ENCODE assay signal across 1 cellular context in genomic region chr6:53134601-53135235, GRCh38.
TF ChIP-seq lines count a peak whose summit lies in the region.

No MANE protein-coding gene starts in this region.

TF ChIP-seq in HepG2, 621 proteins besides CTCF, POLR2A, EP300 and RAD21 (continued from another document and continues in another):
- TF ChIP-seq GPBP1L1 (CRISPR knock-in tag; IDR thresholded peaks at IDR 0.05) (no peak), DPF2 (CRISPR knock-in tag; IDR thresholded peaks at IDR 0.05; ENCODE audit: borderline replicate concordance, low read depth) (peak; percentile 98), EEA1 (CRISPR knock-in tag; IDR thresholded peaks at IDR 0.05; ENCODE audit: borderline replicate concordance) (no peak), ZNF10 (CRISPR knock-in tag; IDR thresholded peaks at IDR 0.05; ENCODE audit: borderline replicate concordance, low read depth) (no peak), CHD4 (IDR thresholded peaks at IDR 0.05; ENCODE audit: borderline replicate concordance, low read length) (peak; percentile 92), ZBTB7B (CRISPR knock-in tag; IDR thresholded peaks at IDR 0.05) (peak; percentile 91; the same call in 1 of the 2 replicates), HDAC1 (CRISPR knock-in tag; IDR thresholded peaks at IDR 0.05) (peak; percentile 88), ELF3 (CRISPR knock-in tag; IDR thresholded peaks at IDR 0.05) (peak; percentile 92), GLI4 (CRISPR knock-in tag; IDR thresholded peaks at IDR 0.05; ENCODE audit: borderline replicate concordance) (0 out of 2 replicates have a peak, but pooled peaks have one; percentile 61), ZNF343 (CRISPR knock-in tag; IDR thresholded peaks at IDR 0.05) (peak; percentile 27; the same call in 1 of the 2 replicates), ELF4 (CRISPR knock-in tag; IDR thresholded peaks at IDR 0.05; ENCODE audit: borderline replicate concordance) (no peak), STAG1 (CRISPR knock-in tag; IDR thresholded peaks at IDR 0.05) (peak; percentile 19; the same call in 1 of the 2 replicates), HES4 (CRISPR knock-in tag; IDR thresholded peaks at IDR 0.05; ENCODE audit: borderline replicate concordance) (no peak), ZNF816 (CRISPR knock-in tag; IDR thresholded peaks at IDR 0.05; ENCODE audit: borderline replicate concordance) (no peak; the same call in 1 of the 2 replicates), ZEB1 (IDR thresholded peaks at IDR 0.05; ENCODE audit: insufficient replicate concordance, low read depth) (peak; percentile 72), RFX5 (IDR thresholded peaks at IDR 0.05; ENCODE audit: low read depth, low read length) (no peak), ARNTL (CRISPR knock-in tag; IDR thresholded peaks at IDR 0.05) (peak; percentile 90), ZFP36 (IDR thresholded peaks at IDR 0.05; ENCODE audit: borderline replicate concordance, low read depth, low read length, partially characterized antibody) (no peak), ZBED4 (CRISPR knock-in tag; IDR thresholded peaks at IDR 0.05; ENCODE audit: borderline replicate concordance) (0 out of 2 replicates have a peak, but pooled peaks have one; percentile 31), GFI1 (CRISPR knock-in tag; IDR thresholded peaks at IDR 0.05; ENCODE audit: borderline replicate concordance) (peak; percentile 97), ZNF543 (CRISPR knock-in tag; IDR thresholded peaks at IDR 0.05) (peak; percentile 59; the same call in 1 of the 2 replicates), ZNF253 (CRISPR knock-in tag; IDR thresholded peaks at IDR 0.05; ENCODE audit: borderline replicate concordance) (no peak), TEAD3 (CRISPR knock-in tag; optimal IDR thresholded peaks at IDR 0.05; ENCODE audit: borderline replicate concordance) (no peak), MTA1 (CRISPR knock-in tag; IDR thresholded peaks at IDR 0.05; ENCODE audit: borderline replicate concordance) (peak; percentile 83), ARNT2 (CRISPR knock-in tag; IDR thresholded peaks at IDR 0.05; ENCODE audit: low read depth) (peak; percentile 65; the same call in 1 of the 2 replicates), ZNF724P (CRISPR knock-in tag; IDR thresholded peaks at IDR 0.05; ENCODE audit: borderline replicate concordance) (no peak; the same call in 1 of the 2 replicates), CEBPG (CRISPR knock-in tag; IDR thresholded peaks at IDR 0.05) (peak; percentile 89), NFE2L1 (CRISPR knock-in tag; IDR thresholded peaks at IDR 0.05; ENCODE audit: borderline replicate concordance) (no peak), ZFP62 (CRISPR knock-in tag; IDR thresholded peaks at IDR 0.05) (no peak), DR1 (CRISPR knock-in tag; IDR thresholded peaks at IDR 0.05) (no peak), TOE1 (CRISPR knock-in tag; IDR thresholded peaks at IDR 0.05) (0 out of 2 replicates have a peak, but pooled peaks have one; percentile 89), CENPX (CRISPR knock-in tag; IDR thresholded peaks at IDR 0.05) (no peak), ZNF264 (CRISPR knock-in tag; IDR thresholded peaks at IDR 0.05) (peak; percentile 89; the same call in 1 of the 2 replicates), SMYD3 (CRISPR knock-in tag; IDR thresholded peaks at IDR 0.05) (peak; percentile 70; the same call in 1 of the 2 replicates), SOX13 (IDR thresholded peaks at IDR 0.05) (peak; percentile 96), SOX13 (CRISPR knock-in tag; conservative IDR thresholded peaks at IDR 0.05 in 1 of 2, IDR thresholded peaks at IDR 0.05 in 1 of 2) (peak in 1 of 2 experiments; percentile 98; a peak in 2 of 4 replicates), ZNF710 (CRISPR knock-in tag; IDR thresholded peaks at IDR 0.05; ENCODE audit: borderline replicate concordance) (peak; percentile 99), HNRNPL (IDR thresholded peaks at IDR 0.05; ENCODE audit: low read depth, low read length) (no peak), ONECUT2 (CRISPR knock-in tag; IDR thresholded peaks at IDR 0.05) (no peak), MXD4 (CRISPR knock-in tag; IDR thresholded peaks at IDR 0.05) (no peak; the same call in 1 of the 2 replicates), ZMAT3 (CRISPR knock-in tag; conservative IDR thresholded peaks at IDR 0.05) (no peak)
- TF ChIP-seq, protein P1, sequence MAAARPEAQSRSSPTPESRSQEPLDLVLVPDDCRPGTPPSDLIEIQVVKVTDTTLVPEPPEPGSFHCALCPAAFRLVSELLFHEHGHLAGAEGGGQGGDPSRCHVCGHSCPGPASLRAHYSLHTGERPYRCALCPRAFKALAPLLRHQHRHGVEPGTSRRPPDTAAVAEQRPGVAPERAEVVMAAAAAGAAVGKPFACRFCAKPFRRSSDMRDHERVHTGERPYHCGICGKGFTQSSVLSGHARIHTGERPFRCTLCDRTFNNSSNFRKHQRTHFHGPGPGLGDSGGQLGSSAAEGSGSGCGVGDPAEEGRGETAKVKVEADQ (CRISPR knock-in tag; IDR thresholded peaks at IDR 0.05; ENCODE audit: borderline replicate concordance): peak; percentile 89; the same call in 1 of the 2 replicates
- TF ChIP-seq, protein P2, sequence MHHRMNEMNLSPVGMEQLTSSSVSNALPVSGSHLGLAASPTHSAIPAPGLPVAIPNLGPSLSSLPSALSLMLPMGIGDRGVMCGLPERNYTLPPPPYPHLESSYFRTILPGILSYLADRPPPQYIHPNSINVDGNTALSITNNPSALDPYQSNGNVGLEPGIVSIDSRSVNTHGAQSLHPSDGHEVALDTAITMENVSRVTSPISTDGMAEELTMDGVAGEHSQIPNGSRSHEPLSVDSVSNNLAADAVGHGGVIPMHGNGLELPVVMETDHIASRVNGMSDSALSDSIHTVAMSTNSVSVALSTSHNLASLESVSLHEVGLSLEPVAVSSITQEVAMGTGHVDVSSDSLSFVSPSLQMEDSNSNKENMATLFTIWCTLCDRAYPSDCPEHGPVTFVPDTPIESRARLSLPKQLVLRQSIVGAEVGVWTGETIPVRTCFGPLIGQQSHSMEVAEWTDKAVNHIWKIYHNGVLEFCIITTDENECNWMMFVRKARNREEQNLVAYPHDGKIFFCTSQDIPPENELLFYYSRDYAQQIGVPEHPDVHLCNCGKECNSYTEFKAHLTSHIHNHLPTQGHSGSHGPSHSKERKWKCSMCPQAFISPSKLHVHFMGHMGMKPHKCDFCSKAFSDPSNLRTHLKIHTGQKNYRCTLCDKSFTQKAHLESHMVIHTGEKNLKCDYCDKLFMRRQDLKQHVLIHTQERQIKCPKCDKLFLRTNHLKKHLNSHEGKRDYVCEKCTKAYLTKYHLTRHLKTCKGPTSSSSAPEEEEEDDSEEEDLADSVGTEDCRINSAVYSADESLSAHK (CRISPR knock-in tag; IDR thresholded peaks at IDR 0.05; ENCODE audit: borderline replicate concordance): no peak; the same call in 1 of the 2 replicates
- TF ChIP-seq, protein P3, sequence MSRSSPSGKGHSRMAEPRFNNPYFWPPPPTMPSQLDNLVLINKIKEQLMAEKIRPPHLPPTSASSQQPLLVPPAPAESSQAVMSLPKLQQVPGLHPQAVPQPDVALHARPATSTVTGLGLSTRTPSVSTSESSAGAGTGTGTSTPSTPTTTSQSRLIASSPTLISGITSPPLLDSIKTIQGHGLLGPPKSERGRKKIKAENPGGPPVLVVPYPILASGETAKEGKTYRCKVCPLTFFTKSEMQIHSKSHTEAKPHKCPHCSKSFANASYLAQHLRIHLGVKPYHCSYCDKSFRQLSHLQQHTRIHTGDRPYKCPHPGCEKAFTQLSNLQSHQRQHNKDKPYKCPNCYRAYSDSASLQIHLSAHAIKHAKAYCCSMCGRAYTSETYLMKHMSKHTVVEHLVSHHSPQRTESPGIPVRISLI (CRISPR knock-in tag; IDR thresholded peaks at IDR 0.05; ENCODE audit: borderline replicate concordance): peak; percentile 73
- TF ChIP-seq, protein P4, sequence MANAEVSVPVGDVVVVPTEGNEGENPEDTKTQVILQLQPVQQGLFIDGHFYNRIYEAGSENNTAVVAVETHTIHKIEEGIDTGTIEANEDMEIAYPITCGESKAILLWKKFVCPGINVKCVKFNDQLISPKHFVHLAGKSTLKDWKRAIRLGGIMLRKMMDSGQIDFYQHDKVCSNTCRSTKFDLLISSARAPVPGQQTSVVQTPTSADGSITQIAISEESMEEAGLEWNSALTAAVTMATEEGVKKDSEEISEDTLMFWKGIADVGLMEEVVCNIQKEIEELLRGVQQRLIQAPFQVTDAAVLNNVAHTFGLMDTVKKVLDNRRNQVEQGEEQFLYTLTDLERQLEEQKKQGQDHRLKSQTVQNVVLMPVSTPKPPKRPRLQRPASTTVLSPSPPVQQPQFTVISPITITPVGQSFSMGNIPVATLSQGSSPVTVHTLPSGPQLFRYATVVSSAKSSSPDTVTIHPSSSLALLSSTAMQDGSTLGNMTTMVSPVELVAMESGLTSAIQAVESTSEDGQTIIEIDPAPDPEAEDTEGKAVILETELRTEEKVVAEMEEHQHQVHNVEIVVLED (CRISPR knock-in tag; IDR thresholded peaks at IDR 0.05; ENCODE audit: borderline replicate concordance): no peak
- TF ChIP-seq, protein P5, sequence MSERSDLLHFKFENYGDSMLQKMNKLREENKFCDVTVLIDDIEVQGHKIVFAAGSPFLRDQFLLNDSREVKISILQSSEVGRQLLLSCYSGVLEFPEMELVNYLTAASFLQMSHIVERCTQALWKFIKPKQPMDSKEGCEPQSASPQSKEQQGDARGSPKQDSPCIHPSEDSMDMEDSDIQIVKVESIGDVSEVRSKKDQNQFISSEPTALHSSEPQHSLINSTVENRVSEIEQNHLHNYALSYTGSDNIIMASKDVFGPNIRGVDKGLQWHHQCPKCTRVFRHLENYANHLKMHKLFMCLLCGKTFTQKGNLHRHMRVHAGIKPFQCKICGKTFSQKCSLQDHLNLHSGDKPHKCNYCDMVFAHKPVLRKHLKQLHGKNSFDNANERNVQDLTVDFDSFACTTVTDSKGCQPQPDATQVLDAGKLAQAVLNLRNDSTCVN (CRISPR knock-in tag; IDR thresholded peaks at IDR 0.05; ENCODE audit: borderline replicate concordance): peak; percentile 85; the same call in 1 of the 2 replicates
- TF ChIP-seq, protein P6, sequence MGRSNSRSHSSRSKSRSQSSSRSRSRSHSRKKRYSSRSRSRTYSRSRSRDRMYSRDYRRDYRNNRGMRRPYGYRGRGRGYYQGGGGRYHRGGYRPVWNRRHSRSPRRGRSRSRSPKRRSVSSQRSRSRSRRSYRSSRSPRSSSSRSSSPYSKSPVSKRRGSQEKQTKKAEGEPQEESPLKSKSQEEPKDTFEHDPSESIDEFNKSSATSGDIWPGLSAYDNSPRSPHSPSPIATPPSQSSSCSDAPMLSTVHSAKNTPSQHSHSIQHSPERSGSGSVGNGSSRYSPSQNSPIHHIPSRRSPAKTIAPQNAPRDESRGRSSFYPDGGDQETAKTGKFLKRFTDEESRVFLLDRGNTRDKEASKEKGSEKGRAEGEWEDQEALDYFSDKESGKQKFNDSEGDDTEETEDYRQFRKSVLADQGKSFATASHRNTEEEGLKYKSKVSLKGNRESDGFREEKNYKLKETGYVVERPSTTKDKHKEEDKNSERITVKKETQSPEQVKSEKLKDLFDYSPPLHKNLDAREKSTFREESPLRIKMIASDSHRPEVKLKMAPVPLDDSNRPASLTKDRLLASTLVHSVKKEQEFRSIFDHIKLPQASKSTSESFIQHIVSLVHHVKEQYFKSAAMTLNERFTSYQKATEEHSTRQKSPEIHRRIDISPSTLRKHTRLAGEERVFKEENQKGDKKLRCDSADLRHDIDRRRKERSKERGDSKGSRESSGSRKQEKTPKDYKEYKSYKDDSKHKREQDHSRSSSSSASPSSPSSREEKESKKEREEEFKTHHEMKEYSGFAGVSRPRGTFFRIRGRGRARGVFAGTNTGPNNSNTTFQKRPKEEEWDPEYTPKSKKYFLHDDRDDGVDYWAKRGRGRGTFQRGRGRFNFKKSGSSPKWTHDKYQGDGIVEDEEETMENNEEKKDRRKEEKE (IDR thresholded peaks at IDR 0.05): no peak
